1 cellular context compared by ENCODE assay signal in genomic region chr15:101295607-101296225, GRCh38.
TF ChIP-seq lines count a peak whose summit lies in the region.

No MANE protein-coding gene starts in this region.

TF ChIP-seq in SK-N-SH, 30 proteins besides CTCF, POLR2A, EP300 and RAD21 (continued from another document):
- TF ChIP-seq SIN3A (IDR thresholded peaks at IDR 0.05; ENCODE audit: borderline replicate concordance, low read depth, low read length), result no peak
- TF ChIP-seq USF2 (IDR thresholded peaks at IDR 0.05; ENCODE audit: borderline replicate concordance, low read depth, low read length), result no peak
- no peak for TF ChIP-seq RFX5 (IDR thresholded peaks at IDR 0.05; ENCODE audit: low read length)
- no peak for TF ChIP-seq FOSL2 (IDR thresholded peaks at IDR 0.05; ENCODE audit: borderline replicate concordance, low read depth)
- TF ChIP-seq RCOR1 (IDR thresholded peaks at IDR 0.05; ENCODE audit: low read length), result no peak
- TF ChIP-seq YY1 (IDR thresholded peaks at IDR 0.05; ENCODE audit: low read depth), result no peak
